ENCODE assay signal across 8 cellular contexts in the genomic region with DNA sequence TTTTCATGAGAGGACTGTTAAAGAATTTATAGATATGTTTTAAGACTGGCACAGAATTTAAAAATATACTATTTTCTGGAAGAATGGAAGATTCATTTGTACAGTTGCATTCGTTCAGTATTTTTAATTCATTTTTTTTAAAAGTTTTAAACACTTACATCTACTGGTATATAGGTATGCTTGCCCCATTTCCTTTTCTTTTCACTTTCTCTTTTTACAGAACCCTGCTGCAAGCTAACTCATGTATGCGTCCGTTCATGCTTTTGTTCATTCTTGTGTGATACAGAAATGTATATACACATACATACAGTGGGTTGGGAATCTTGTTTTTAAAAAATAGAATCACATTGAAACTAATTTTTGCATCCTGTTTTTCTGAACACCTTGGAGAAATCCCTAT.
A peak's percentile ranks its signal among the peaks of the same experiment; 100 is the strongest.
DNase-seq lines count a peak whose midpoint lies in the region; ATAC-seq and TF ChIP-seq lines count a peak whose summit lies in the region.

No MANE protein-coding gene starts in this region.

- no peak for TF ChIP-seq CTCF in neutrophil (IDR thresholded peaks at IDR 0.05)

- H3K36me3 Mint-ChIP-seq in activated naive CD8-positive, alpha-beta T cell: peaks cover 2% of the 10 kb centered on the region

- H3K27me3 Mint-ChIP-seq in activated naive CD8-positive, alpha-beta T cell: no peaks in the 10 kb centered on the region

- H3K4me3 Mint-ChIP-seq in activated naive CD8-positive, alpha-beta T cell: peak overlapping the region; percentile 92

- H3K4me1 Mint-ChIP-seq in activated naive CD8-positive, alpha-beta T cell (ENCODE audit: low read depth): peaks cover 71% of the 10 kb centered on the region

- no peaks in the 10 kb centered on the region for H3K27me3 ChIP-seq in neutrophil

- intact Hi-C loops in posterior cingulate gyrus (cut with DNase I): no loop called here

- peak overlapping the region; percentile 37 to 44 for H3K4me3 ChIP-seq in neutrophil (ENCODE audit: low read depth in 1 of 2, low read length in 1 of 2)

- no peak for TF ChIP-seq POLR2A in GM18505 (IDR thresholded peaks at IDR 0.05; ENCODE audit: borderline replicate concordance, extremely low read depth, insufficient read depth, insufficient read length)

- H3K9me3 ChIP-seq in neutrophil: no peaks in the 10 kb centered on the region

- H3K27ac Mint-ChIP-seq in activated naive CD8-positive, alpha-beta T cell: peak overlapping the region; percentile 96

- H3K4me1 ChIP-seq in neutrophil (ENCODE audit: control insufficient read depth in 1 of 2, insufficient read depth in 1 of 2, low read depth in 1 of 2, low read length in 1 of 2): peaks cover 39 to 53% of the 10 kb centered on the region in 2 experiments

- H3K36me3 ChIP-seq in neutrophil: no peaks in the 10 kb centered on the region

- DNase-seq in activated CD4-positive, CD25-positive, alpha-beta regulatory T cell treated with anti-CD3 and anti-CD28 coated beads, Interleukin-2, amount 50 U/mL, for 72 hours: no peak
- DNase-seq in posterior cingulate gyrus: no peak
- DNase-seq in NCI-H524 treated with DMSO at 0.1 percent for 48 hours (lab: John Stamatoyannopoulos, UW): no peak

- no peaks in the 10 kb centered on the region for H3K9me3 Mint-ChIP-seq in activated naive CD8-positive, alpha-beta T cell (ENCODE audit: low read depth)

- peak; percentile 37 to 59 for ATAC-seq in activated CD4-positive, CD25-positive, alpha-beta regulatory T cell treated with anti-CD3 and anti-CD28 coated beads, Interleukin-2, amount 50 U/mL, for 24 hours
- ATAC-seq in HG03103 (IDR thresholded peaks at IDR 0.05; ENCODE audit: low read depth, unreplicated experiment) (peak; percentile 9), GM18505 (IDR thresholded peaks at IDR 0.05; ENCODE audit: unreplicated experiment) (no peak)

- H3K27ac ChIP-seq in neutrophil: peak overlapping the region; percentile 84
